ENCODE assay signal across 25 cellular contexts in the genomic region with DNA sequence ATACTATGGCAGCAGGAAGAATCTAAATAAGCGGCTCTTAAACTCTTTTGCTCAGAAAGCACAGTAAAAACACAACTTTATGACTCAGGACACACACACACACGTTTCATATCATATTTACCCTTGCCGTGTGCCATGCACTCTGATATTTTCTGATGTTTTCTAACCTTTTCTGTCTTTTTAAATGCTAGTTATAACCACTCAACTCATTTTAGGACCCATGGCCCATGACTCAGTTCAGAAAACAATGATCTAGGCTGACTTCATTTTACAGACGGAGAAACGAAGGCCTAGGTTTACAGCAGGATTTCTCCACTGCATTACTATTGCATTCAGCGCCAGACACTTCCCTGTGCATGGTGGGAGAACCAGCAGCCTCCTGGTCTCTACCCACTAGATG. TPM values are rescaled to one million over a fixed set of nuclear protein-coding genes. Genes with fewer than 3 reads are reported as not detected.
DNase-seq lines count a peak whose midpoint lies in the region; ATAC-seq and TF ChIP-seq lines count a peak whose summit lies in the region.
"Had no signal": no experiment of that assay in that cellular context is flagged by ENCODE, and none has a peak within 500 bp of the region (broad histone marks: within the 10 kb centered on the region; RNA-seq: fewer than 3 reads in every experiment).

No MANE protein-coding gene starts in this region.

- DNase-seq in right cardiac atrium (no peak), Right ventricle myocardium inferior (ENCODE audit: missing footprints) (no peak), dermis blood vessel endothelial cell (peak; percentile 45), psoas muscle (no peak), activated gamma-delta T cell treated with Interleukin-2 at 50 U/mL for 16 hours (no peak)
- DNase-seq: activated CD4-positive, alpha-beta memory T cell treated with anti-CD3 and anti-CD28 coated beads, Interleukin-2, amount 10 ng/mL, durations not matched to agents 7 days and 5 days; activated CD4-positive, CD25-positive, alpha-beta regulatory T cell treated with anti-CD3 and anti-CD28 coated beads, Interleukin-2, amount 50 U/mL, for 72 hours; activated CD8-positive, alpha-beta memory T cell treated with anti-CD3 and anti-CD28 coated beads, Interleukin-2, amount 50 U/mL, for 4 hours; anterior cingulate cortex; colonic mucosa; effector memory CD8-positive, alpha-beta T cell; erythroblast; glutamatergic neuron; KBM-7; mammary epithelial cell; NCI-H1105 treated with DMSO at 0.1 percent for 48 hours; NCI-H1930; NCI-H2171 treated with DMSO at 0.1 percent for 48 hours; NCI-H510A; stimulated activated naive CD4-positive, alpha-beta T cell treated with Interleukin-2 at 50 U/mL for 16 hours had no signal

- no peak overlapping the region for H3K4me3 ChIP-seq in right cardiac atrium (ENCODE audit: low read length)
- no peak overlapping the region for H3K4me3 ChIP-seq in psoas muscle
- H3K4me3 ChIP-seq: BLaER1, colonic mucosa had no signal

- H3K27me3 ChIP-seq in right cardiac atrium (ENCODE audit: control insufficient read depth, insufficient read depth) (no peaks in the 10 kb centered on the region), psoas muscle (ENCODE audit: insufficient read depth in 3 of 3, low read length in 2 of 3) (no peaks in the 10 kb centered on the region)
- H3K27me3 ChIP-seq: BLaER1, colonic mucosa had no signal

- no peak for TF ChIP-seq CTCF in psoas muscle (IDR thresholded peaks at IDR 0.05)

- no peaks in the 10 kb centered on the region for H3K9me3 ChIP-seq in right cardiac atrium (ENCODE audit: control insufficient read depth, low read length)
- H3K9me3 ChIP-seq in psoas muscle: no peaks in the 10 kb centered on the region
- H3K9me3 ChIP-seq: colonic mucosa had no signal

- intact Hi-C loops in right cardiac atrium (cut with DNase I) (no loop called here), Right ventricle myocardium inferior (cut with DNase I) (no loop called here), psoas muscle (cut with DNase I) (loop anchor here in 1 of 2 donors (5.0 kb wide), 1 partner anchor 57 kb away; no protein-coding TSS in a partner anchor)

- H3K4me1 ChIP-seq in right cardiac atrium (ENCODE audit: control insufficient read depth, insufficient read depth, low read length) (no peaks in the 10 kb centered on the region), psoas muscle (no peaks in the 10 kb centered on the region)
- H3K4me1 ChIP-seq: BLaER1, colonic mucosa had no signal

- ATAC-seq in right cardiac atrium (no peak), Right ventricle myocardium inferior (no peak), psoas muscle (no peak), HG03139 (IDR thresholded peaks at IDR 0.05; ENCODE audit: unreplicated experiment) (no peak), GM21360 (IDR thresholded peaks at IDR 0.05; ENCODE audit: unreplicated experiment) (no peak)
- ATAC-seq: effector memory CD8-positive, alpha-beta T cell had no signal

- H3K27ac ChIP-seq in right cardiac atrium (ENCODE audit: low read length) (peak overlapping the region; percentile 75), psoas muscle (peak overlapping the region; percentile 34)
- H3K27ac ChIP-seq: BLaER1, colonic mucosa had no signal

- WGBS in right cardiac atrium: 78% methylated on average over 6 of the region's 6 CpGs
- WGBS in psoas muscle, 3 donors: 80 to 85% (median 82%) methylated on average over 6 of the region's 6 CpGs

- H3K36me3 ChIP-seq in psoas muscle (ENCODE audit: insufficient read depth in 1 of 2, low read depth in 1 of 2): no peaks in the 10 kb centered on the region
- H3K36me3 ChIP-seq: BLaER1, colonic mucosa had no signal

RNA-seq across cellular contexts. Expression of a gene that starts 9.1 kb away (rescaled TPM):
- total RNA-seq in right cardiac atrium: 100 to 1,000 TPM; 144 to 388 (median 269) TPM
- polyA plus RNA-seq in right cardiac atrium: 181 TPM
- 244 TPM for total RNA-seq in Right ventricle myocardium inferior
- 3,052 and 3,683 TPM in 2 replicates for total RNA-seq in dermis blood vessel endothelial cell
- 100 to 1,000 TPM in 3 of 4 donors, 10 to 100 TPM in 1; 99.3 to 206 (median 145) TPM for total RNA-seq in psoas muscle
- 100 to 1,000 TPM in 1 of 3 donors, 10 to 100 TPM in 2; 49.6 to 122 (median 78.1) TPM for polyA plus RNA-seq in psoas muscle
- total RNA-seq: activated CD4-positive, alpha-beta memory T cell treated with anti-CD3 and anti-CD28 coated beads, Interleukin-2, amount 10 ng/mL, durations not matched to agents 7 days and 5 days; MCF 10A; natural killer cell treated with Interleukin-12 subunit alpha and Interleukin-12 subunit beta and Interleukin-15 and Interleukin-18, amount 100 ng/mL, for 72 hours had no signal
